In genomic region chr1:179187708-179188471, GRCh38 we compare ENCODE assay signal across 21 cellular contexts.
"Had no signal": no experiment of that assay in that cellular context is flagged by ENCODE, and none has a peak within 500 bp of the region (broad histone marks: within the 10 kb centered on the region; RNA-seq: fewer than 3 reads in every experiment).

No MANE protein-coding gene starts in this region.

- H3K4me3 Mint-ChIP-seq: activated CD4-positive, alpha-beta memory T cell treated with anti-CD3 and anti-CD28 coated beads for 36 hours; activated naive CD4-positive, alpha-beta T cell treated with anti-CD3 and anti-CD28 coated beads for 36 hours; activated naive CD8-positive, alpha-beta T cell treated with anti-CD3 and anti-CD28 coated beads, Interleukin-2, amount 50 U/mL, for 24 hours; brain; memory B cell; naive thymus-derived CD4-positive, alpha-beta T cell; WTC11 had no signal

- DNase-seq: activated CD4-positive, alpha-beta memory T cell treated with anti-CD3 and anti-CD28 coated beads for 36 hours; activated CD4-positive, alpha-beta T cell treated with anti-CD3 and anti-CD28 coated beads for 4 hours; activated naive CD4-positive, alpha-beta T cell treated with anti-CD3 and anti-CD28 coated beads for 36 hours; activated naive CD8-positive, alpha-beta T cell treated with anti-CD3 and anti-CD28 coated beads, Interleukin-2, amount 50 U/mL, for 24 hours; activated T-cell treated with anti-CD3 and anti-CD28 coated beads, Interleukin-2, amount 50 U/mL, for 1 hour; anterior cingulate cortex; caudate nucleus; cortex of kidney; effector CD4-positive, alpha-beta T cell; head of caudate nucleus; kidney glomerular epithelial cell; left ventricle myocardium superior; naive thymus-derived CD4-positive, alpha-beta T cell; ovary; sigmoid colon; stimulated activated naive CD4-positive, alpha-beta T cell had no signal

- H3K9me3 Mint-ChIP-seq: activated CD4-positive, alpha-beta memory T cell treated with anti-CD3 and anti-CD28 coated beads for 36 hours; activated naive CD4-positive, alpha-beta T cell treated with anti-CD3 and anti-CD28 coated beads for 36 hours; activated naive CD8-positive, alpha-beta T cell treated with anti-CD3 and anti-CD28 coated beads, Interleukin-2, amount 50 U/mL, for 24 hours; activated T-helper 2 cell treated with anti-CD3 and anti-CD28 coated beads, Interferon-gamma antibody, Interleukin-2, Interleukin-4, amounts not matched to agents 10 μg/mL and 5 μg/mL and 100 μg/mL, durations not matched to agents 14 hours and 24 hours and 36 hours; memory B cell; naive thymus-derived CD4-positive, alpha-beta T cell; WTC11 had no signal

- FAIRE-seq: frontal cortex had no signal

- H3K36me3 ChIP-seq: ovary had no signal

- H3K4me1 Mint-ChIP-seq: brain had no signal

- H3K27ac Mint-ChIP-seq: activated CD4-positive, alpha-beta memory T cell treated with anti-CD3 and anti-CD28 coated beads for 36 hours; activated naive CD4-positive, alpha-beta T cell treated with anti-CD3 and anti-CD28 coated beads for 36 hours; activated naive CD8-positive, alpha-beta T cell treated with anti-CD3 and anti-CD28 coated beads, Interleukin-2, amount 50 U/mL, for 24 hours; activated T-helper 2 cell treated with anti-CD3 and anti-CD28 coated beads, Interferon-gamma antibody, Interleukin-2, Interleukin-4, amounts not matched to agents 10 μg/mL and 5 μg/mL and 100 μg/mL, durations not matched to agents 14 hours and 24 hours and 36 hours; brain; memory B cell; naive thymus-derived CD4-positive, alpha-beta T cell had no signal

- H3K27me3 ChIP-seq: ovary, sigmoid colon had no signal

- H3K36me3 Mint-ChIP-seq: activated CD4-positive, alpha-beta memory T cell treated with anti-CD3 and anti-CD28 coated beads for 36 hours had no signal

- H3K4me3 ChIP-seq: ovary, sigmoid colon had no signal

- H3K27me3 Mint-ChIP-seq: activated CD4-positive, alpha-beta memory T cell treated with anti-CD3 and anti-CD28 coated beads for 36 hours; activated naive CD8-positive, alpha-beta T cell treated with anti-CD3 and anti-CD28 coated beads, Interleukin-2, amount 50 U/mL, for 24 hours; brain; memory B cell; naive thymus-derived CD4-positive, alpha-beta T cell had no signal

- ATAC-seq: activated naive CD8-positive, alpha-beta T cell treated with anti-CD3 and anti-CD28 coated beads, Interleukin-2, amount 50 U/mL, for 24 hours; left ventricle myocardium superior; naive thymus-derived CD4-positive, alpha-beta T cell; WTC11 had no signal

- H3K9me3 ChIP-seq: ovary, sigmoid colon had no signal

- H3K27ac ChIP-seq: ovary, sigmoid colon had no signal
